ENCODE assay signal across 3 cellular contexts in genomic region chr10:21214329-21214728, GRCh38.
A peak's percentile ranks its signal among the peaks of the same experiment; 100 is the strongest.
TF ChIP-seq lines count a peak whose summit lies in the region.

No MANE protein-coding gene starts in this region.

TF ChIP-seq in HEK293, 187 proteins besides CTCF, POLR2A, EP300 and RAD21:
- TF ChIP-seq ZNF10 (tag by site-specific recombination; IDR thresholded peaks at IDR 0.05) (no peak), ZSCAN4 (tag by site-specific recombination; IDR thresholded peaks at IDR 0.05) (peak; percentile 99)

TF ChIP-seq in WTC11, 78 proteins besides CTCF, POLR2A, EP300 and RAD21:
- no peak for TF ChIP-seq ZNF416 (CRISPR knock-in tag; IDR thresholded peaks at IDR 0.05)
- no peak for TF ChIP-seq ZNF532 (CRISPR knock-in tag; IDR thresholded peaks at IDR 0.05; ENCODE audit: borderline replicate concordance)
- TF ChIP-seq USF2 (CRISPR knock-in tag; IDR thresholded peaks at IDR 0.05): no peak
- no peak for TF ChIP-seq ATF2 (CRISPR knock-in tag; IDR thresholded peaks at IDR 0.05; ENCODE audit: borderline replicate concordance, low read depth)
- TF ChIP-seq NFE2L1 (CRISPR knock-in tag; IDR thresholded peaks at IDR 0.05): no peak
TF ChIP-seq in WTC11: peak in this region for 0.

TF ChIP-seq in H1, 55 proteins besides CTCF, POLR2A, EP300 and RAD21:
- no peak for TF ChIP-seq RFX5 (IDR thresholded peaks at IDR 0.05; ENCODE audit: borderline replicate concordance, low read depth, low read length)
- TF ChIP-seq FOSL1 (IDR thresholded peaks at IDR 0.05; ENCODE audit: insufficient read depth, low read depth, low read length): no peak
- TF ChIP-seq CBX5 (IDR thresholded peaks at IDR 0.05; ENCODE audit: low read depth, low read length): no peak
- TF ChIP-seq YY1 (IDR thresholded peaks at IDR 0.05; ENCODE audit: low read depth, low read length): no peak
- no peak for TF ChIP-seq POU5F1 (IDR thresholded peaks at IDR 0.05; ENCODE audit: low read depth, low read length)
- TF ChIP-seq SUZ12 (IDR thresholded peaks at IDR 0.05; ENCODE audit: low read length): no peak
- no peak for TF ChIP-seq CHD7 (IDR thresholded peaks at IDR 0.05; ENCODE audit: insufficient replicate concordance, low read length)
- no peak for TF ChIP-seq MAX (IDR thresholded peaks at IDR 0.05)
- TF ChIP-seq TCF12 (IDR thresholded peaks at IDR 0.05; ENCODE audit: low read depth, low read length): no peak
- TF ChIP-seq CEBPB (IDR thresholded peaks at IDR 0.05; ENCODE audit: low read depth, low read length): no peak
- TF ChIP-seq PHF8 (conservative IDR thresholded peaks at IDR 0.05; ENCODE audit: low read depth, low read length): no peak
- no peak for TF ChIP-seq HDAC2 (IDR thresholded peaks at IDR 0.05; ENCODE audit: borderline replicate concordance in 1 of 2, low read depth in 2 of 2, low read length in 2 of 2)
- no peak for TF ChIP-seq SRF (IDR thresholded peaks at IDR 0.05; ENCODE audit: low read depth, low read length)
- no peak for TF ChIP-seq CHD2 (IDR thresholded peaks at IDR 0.05; ENCODE audit: low read length)
- TF ChIP-seq POLR2AphosphoS5 (IDR thresholded peaks at IDR 0.05; ENCODE audit: low read depth, low read length): no peak
